9 cellular contexts compared by ENCODE assay signal in genomic region chr10:32332299-32332750, GRCh38. TPM values are rescaled to one million over a fixed set of nuclear protein-coding genes. Genes with fewer than 3 reads are reported as not detected.
DNase-seq lines count a peak whose midpoint lies in the region; ATAC-seq and TF ChIP-seq lines count a peak whose summit lies in the region.
"Had no signal": no experiment of that assay in that cellular context is flagged by ENCODE, and none has a peak within 500 bp of the region (broad histone marks: within the 10 kb centered on the region; RNA-seq: fewer than 3 reads in every experiment).

No MANE protein-coding gene starts in this region.

- peak; percentile 67 for TF ChIP-seq POLR2A in GM15510 (IDR thresholded peaks at IDR 0.05; ENCODE audit: borderline replicate concordance, extremely low read depth, insufficient read length)

- H3K27ac Mint-ChIP-seq in T-cell, result peak overlapping the region; percentile 75
- peak overlapping the region; percentile 96 for H3K27ac Mint-ChIP-seq in activated naive CD8-positive, alpha-beta T cell treated with anti-CD3 and anti-CD28 coated beads, Interleukin-2, amount 50 U/mL, for 24 hours
- H3K27ac Mint-ChIP-seq in stimulated activated naive CD8-positive, alpha-beta T cell treated with anti-CD3 and anti-CD28 coated beads, Interleukin-15, amount 100 ng/mL, for 72 hours, result peak overlapping the region; percentile 92 to 97

- CTCF ChIA-PET in T-cell (lab: Charles Lee), result no interaction called here

- intact Hi-C loops in mucosa of descending colon (cut with DNase I, micrococcal nuclease), result no loop called here

- H3K4me3 Mint-ChIP-seq in T-cell, result peak overlapping the region; percentile 41 to 75 (median 63)
- H3K4me3 Mint-ChIP-seq in activated naive CD8-positive, alpha-beta T cell treated with anti-CD3 and anti-CD28 coated beads, Interleukin-2, amount 50 U/mL, for 24 hours, result peak overlapping the region; percentile 81
- peak overlapping the region; percentile 76 to 86 for H3K4me3 Mint-ChIP-seq in stimulated activated naive CD8-positive, alpha-beta T cell treated with anti-CD3 and anti-CD28 coated beads, Interleukin-15, amount 100 ng/mL, for 72 hours

- H3K27me3 Mint-ChIP-seq in T-cell, result no peaks in the 10 kb centered on the region
- no peaks in the 10 kb centered on the region for H3K27me3 Mint-ChIP-seq in activated naive CD8-positive, alpha-beta T cell treated with anti-CD3 and anti-CD28 coated beads, Interleukin-2, amount 50 U/mL, for 24 hours
- H3K27me3 Mint-ChIP-seq in stimulated activated naive CD8-positive, alpha-beta T cell treated with anti-CD3 and anti-CD28 coated beads, Interleukin-15, amount 100 ng/mL, for 72 hours, result no peaks in the 10 kb centered on the region

- peaks cover 79% of the 10 kb centered on the region for H3K4me1 ChIP-seq in mucosa of descending colon (ENCODE audit: low read depth)

- H3K36me3 ChIP-seq in mucosa of descending colon (ENCODE audit: low read depth), result no peaks in the 10 kb centered on the region
- H3K36me3 ChIP-seq: neutrophil had no signal

- H3K9me3 Mint-ChIP-seq in T-cell, result no peaks in the 10 kb centered on the region
- no peaks in the 10 kb centered on the region for H3K9me3 Mint-ChIP-seq in activated naive CD8-positive, alpha-beta T cell treated with anti-CD3 and anti-CD28 coated beads, Interleukin-2, amount 50 U/mL, for 24 hours
- H3K9me3 Mint-ChIP-seq in stimulated activated naive CD8-positive, alpha-beta T cell treated with anti-CD3 and anti-CD28 coated beads, Interleukin-15, amount 100 ng/mL, for 72 hours, result peaks cover 0 to 5% of the 10 kb centered on the region in 2 donors

- H3K4me1 Mint-ChIP-seq in T-cell, result peaks cover 96 to 97% (median 97%) of the 10 kb centered on the region in 3 donors
- H3K4me1 Mint-ChIP-seq in activated naive CD8-positive, alpha-beta T cell treated with anti-CD3 and anti-CD28 coated beads, Interleukin-2, amount 50 U/mL, for 24 hours, result peaks cover 96% of the 10 kb centered on the region
- peaks cover 92% of the 10 kb centered on the region for H3K4me1 Mint-ChIP-seq in stimulated activated naive CD8-positive, alpha-beta T cell treated with anti-CD3 and anti-CD28 coated beads, Interleukin-15, amount 100 ng/mL, for 72 hours

- DNase-seq in T-cell, result peak in 33 of 34 experiments; percentile 34 to 87 (median 74)
- peak; percentile 73 for DNase-seq in activated naive CD8-positive, alpha-beta T cell treated with anti-CD3 and anti-CD28 coated beads, Interleukin-2, amount 50 U/mL, for 24 hours
- no peak for DNase-seq in mucosa of descending colon
- DNase-seq in stimulated activated naive CD8-positive, alpha-beta T cell treated with anti-CD3 and anti-CD28 coated beads, Interleukin-15, amount 100 ng/mL, for 72 hours, result peak; percentile 78 to 89
- no peak for DNase-seq in NCI-H524 (lab: John Stamatoyannopoulos, UW)
- DNase-seq in iPS-NIHi7 (ENCODE audit: extremely low spot score), result no peak

- no peaks in the 10 kb centered on the region for H3K9me3 ChIP-seq in mucosa of descending colon
- H3K9me3 ChIP-seq: neutrophil had no signal

- TF ChIP-seq CTCF in mucosa of descending colon (IDR thresholded peaks at IDR 0.05), result no peak

- POLR2A ChIA-PET in T-cell (lab: Charles Lee), result interaction anchor here in 1 of 2 donors (2.2 kb wide), 1 partner anchor 10 kb away, joined by 9 read pairs; no protein-coding TSS in a partner anchor

- peaks cover 30% of the 10 kb centered on the region for H3K36me3 Mint-ChIP-seq in T-cell
- peaks cover 23% of the 10 kb centered on the region for H3K36me3 Mint-ChIP-seq in activated naive CD8-positive, alpha-beta T cell treated with anti-CD3 and anti-CD28 coated beads, Interleukin-2, amount 50 U/mL, for 24 hours (ENCODE audit: low read depth)

- ATAC-seq in HG02610 (IDR thresholded peaks at IDR 0.05; ENCODE audit: unreplicated experiment) (peak; percentile 96), T-cell (replicated peaks in 1 of 4) (peak; percentile 91 to 93 (median 92)), mucosa of descending colon (peak; percentile 88)
- peak; percentile 98 for ATAC-seq in activated naive CD8-positive, alpha-beta T cell treated with anti-CD3 and anti-CD28 coated beads, Interleukin-2, amount 50 U/mL, for 24 hours
- peak; percentile 99 for ATAC-seq in stimulated activated naive CD8-positive, alpha-beta T cell treated with anti-CD3 and anti-CD28 coated beads, Interleukin-15, amount 100 ng/mL, for 72 hours

- H3K4me3 ChIP-seq in mucosa of descending colon, result no peak overlapping the region

RNA-seq across cellular contexts. Expression of gene EPC1, which starts 14.6 kb away (rescaled TPM):
- 100 to 1,000 TPM in 3 of 5 donors, 10 to 100 TPM in 2; 88.0 to 161 (median 101) TPM for total RNA-seq in T-cell
- total RNA-seq in mucosa of descending colon, result 10 to 100 TPM; 33.7 to 47.9 (median 46.9) TPM

Comparison
In these comparisons a context has a peak if more than half of its experiments do, and no peak if none do; other contexts are left out.
1. DNase-seq: peak in T-cell (33 of 34), activated naive CD8-positive, alpha-beta T cell treated with anti-CD3 and anti-CD28 coated beads, Interleukin-2, amount 50 U/mL, for 24 hours (single experiment) and stimulated activated naive CD8-positive, alpha-beta T cell treated with anti-CD3 and anti-CD28 coated beads, Interleukin-15, amount 100 ng/mL, for 72 hours (2 of 2); none in mucosa of descending colon (0 of 3), NCI-H524 (0 of 2) and iPS-NIHi7 (single experiment).
2. Peak in every context shown above with its lines, with median percentiles within 50 percentile points of each other: ATAC-seq, H3K27ac Mint-ChIP-seq and H3K4me3 Mint-ChIP-seq.